ENCODE assay signal across 20 cellular contexts in the genomic region with DNA sequence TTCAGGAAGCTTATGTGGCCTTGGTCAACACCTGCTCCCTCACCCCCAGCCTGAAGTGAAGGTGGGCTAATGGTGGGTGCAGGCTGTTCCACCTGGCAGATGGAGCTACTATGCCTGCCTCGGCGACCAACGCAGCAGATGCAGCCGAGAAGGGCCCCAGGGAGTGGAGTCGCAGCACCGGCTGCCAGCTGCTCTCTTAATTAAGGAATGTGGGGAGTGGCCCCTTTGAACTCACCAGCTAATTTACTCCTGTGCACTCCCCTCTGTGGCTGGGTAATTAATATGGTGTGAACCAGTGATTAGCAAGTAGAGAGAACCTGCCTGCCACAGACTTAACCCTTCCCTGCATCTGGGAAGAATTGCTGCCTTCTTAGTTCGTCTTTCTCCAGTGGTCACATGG. TPM values are rescaled to one million over a fixed set of nuclear protein-coding genes. Genes with fewer than 3 reads are reported as not detected.
DNase-seq lines count a peak whose midpoint lies in the region; ATAC-seq, FAIRE-seq and TF ChIP-seq lines count a peak whose summit lies in the region.
"Had no signal": no experiment of that assay in that cellular context is flagged by ENCODE, and none has a peak within 500 bp of the region (broad histone marks: within the 10 kb centered on the region; RNA-seq: fewer than 3 reads in every experiment).

No MANE protein-coding gene starts in this region.

- no peak for TF ChIP-seq POLR2A in upper lobe of left lung (IDR thresholded peaks at IDR 0.05)

- ATAC-seq in left lung: peak; percentile 50
- ATAC-seq in stimulated activated naive CD8-positive, alpha-beta T cell treated with anti-CD3 and anti-CD28 coated beads, Interleukin-15, Interleukin-2, amounts not matched to agents 100 U/mL and 50 U/mL, for 24 hours: no peak
- no peak for ATAC-seq in upper lobe of left lung (ENCODE audit: low FRiP score in 2 of 2)
- ATAC-seq: gastroesophageal sphincter, PC-3 had no signal

- FAIRE-seq in urothelium cell line (lab: Jason Lieb, UNC): no peak
- FAIRE-seq: endothelial cell of umbilical vein, H1 had no signal

- no peaks in the 10 kb centered on the region for H3K9me3 ChIP-seq in left lung
- no peaks in the 10 kb centered on the region for H3K9me3 ChIP-seq in upper lobe of left lung
- H3K9me3 ChIP-seq in SJCRH30 (replicated peaks): no peaks in the 10 kb centered on the region
- H3K9me3 ChIP-seq: gastroesophageal sphincter, sigmoid colon had no signal

- TF ChIP-seq EP300 in upper lobe of left lung (IDR thresholded peaks at IDR 0.05): no peak

- H3K4me3 ChIP-seq in left lung (no peak overlapping the region), upper lobe of left lung (no peak overlapping the region), SJCRH30 (no peak overlapping the region)
- H3K4me3 ChIP-seq: gastroesophageal sphincter, sigmoid colon had no signal

- intact Hi-C loops in left lung (cut with DNase I): no loop called here

- TF ChIP-seq CTCF in left lung (IDR thresholded peaks at IDR 0.05): no peak
- TF ChIP-seq CTCF in upper lobe of left lung (IDR thresholded peaks at IDR 0.05): no peak

- H3K27ac ChIP-seq in left lung (no peak overlapping the region), upper lobe of left lung (no peak overlapping the region), SJCRH30 (no peak overlapping the region)
- H3K27ac ChIP-seq: gastroesophageal sphincter, sigmoid colon had no signal

- WGBS in upper lobe of left lung, 2 donors: 19 to 31% methylated on average over 7 of the region's 7 CpGs

- peak; percentile 93 for DNase-seq in D341Med (ENCODE audit: low spot score)
- DNase-seq in NCI-H1417 (lab: John Stamatoyannopoulos, UW): peak; percentile 72 to 97 (median 80)
- peak; percentile 98 for DNase-seq in NCI-H82 (lab: John Stamatoyannopoulos, UW)
- DNase-seq in left lung: no peak
- no peak for DNase-seq in stimulated activated naive CD8-positive, alpha-beta T cell treated with anti-CD3 and anti-CD28 coated beads, Interleukin-15, Interleukin-2, amounts not matched to agents 100 U/mL and 50 U/mL, for 24 hours
- DNase-seq in upper lobe of left lung: no peak
- no peak for DNase-seq in urothelium cell line (ENCODE audit: low spot score)
- no peak for DNase-seq in SJCRH30
- DNase-seq: activated CD4-positive, alpha-beta memory T cell treated with anti-CD3 and anti-CD28 coated beads, Interleukin-2, amount 10 ng/mL, durations not matched to agents 7 days and 5 days; Calu3; KBM-7; occipital lobe; PC-3; sigmoid colon; stimulated activated CD4-positive, alpha-beta T cell treated with anti-CD3 and anti-CD28 coated beads, Interleukin-4, amount 100 ng/mL, for 4 hours; trophoblast cell had no signal

- H3K27me3 ChIP-seq in left lung (no peaks in the 10 kb centered on the region), upper lobe of left lung (no peaks in the 10 kb centered on the region), SJCRH30 (no peaks in the 10 kb centered on the region; the same call in 1 of the 2 replicates)

- peaks cover 0 to 46% of the 10 kb centered on the region in 2 donors for H3K4me1 ChIP-seq in left lung
- peaks cover 3 to 29% (median 16%) of the 10 kb centered on the region in 4 donors for H3K4me1 ChIP-seq in upper lobe of left lung
- no peaks in the 10 kb centered on the region for H3K4me1 ChIP-seq in SJCRH30
- H3K4me1 ChIP-seq: gastroesophageal sphincter, sigmoid colon had no signal

- H3K36me3 ChIP-seq in left lung: no peaks in the 10 kb centered on the region
- H3K36me3 ChIP-seq in upper lobe of left lung: no peaks in the 10 kb centered on the region
- no peaks in the 10 kb centered on the region for H3K36me3 ChIP-seq in SJCRH30
- H3K36me3 ChIP-seq: gastroesophageal sphincter, sigmoid colon had no signal

RNA-seq across cellular contexts. Expression of gene SLAMF8, which starts 3.3 kb away (rescaled TPM):
- total RNA-seq in left lung (10 to 100 TPM; 15.2 to 41.3 TPM), upper lobe of left lung (10 to 100 TPM in 5 of 6 donors, 1 to 10 TPM in 1; 4.1 to 50.3 (median 27.6) TPM)
- 0.05 TPM in 1 of 2 replicates, not detected in the other for total RNA-seq in SJCRH30 (2014; rRNA removed; shearing (Covaris generic))
- total RNA-seq: Calu3, cerebellum, endothelial cell of umbilical vein, H1, occipital lobe, PC-3 had no signal

RNA-seq across cellular contexts. Expression of gene FCRL6, which starts 21.2 kb away (rescaled TPM):
- 1 to 10 TPM in 1 of 2 donors, under 1 TPM in 1; 0.73 to 2.2 TPM for total RNA-seq in left lung
- total RNA-seq in upper lobe of left lung: 1 to 10 TPM; 1.8 to 5.2 (median 3.0) TPM
- total RNA-seq in SJCRH30 (2014; rRNA removed; shearing (Covaris generic)): not detected in 2 replicates
- total RNA-seq: activated CD4-positive, alpha-beta memory T cell treated with anti-CD3 and anti-CD28 coated beads, Interleukin-2, amount 10 ng/mL, durations not matched to agents 7 days and 5 days; Calu3; cerebellum; endothelial cell of umbilical vein; H1; occipital lobe; PC-3; sigmoid colon had no signal

RNA-seq across cellular contexts. Expression of gene VSIG8, which starts 39.1 kb away (rescaled TPM):
- total RNA-seq in left lung (not detected), upper lobe of left lung (under 1 TPM in 1 of 6 donors, not detected in 5; 0.34 TPM)
- not detected in 2 replicates for total RNA-seq in SJCRH30 (2014; rRNA removed; shearing (Covaris generic))
- total RNA-seq: activated CD4-positive, alpha-beta memory T cell treated with anti-CD3 and anti-CD28 coated beads, Interleukin-2, amount 10 ng/mL, durations not matched to agents 7 days and 5 days; Calu3; endothelial cell of umbilical vein; gastroesophageal sphincter; H1; occipital lobe; sigmoid colon had no signal

RNA-seq across cellular contexts. Expression of gene DUSP23, which starts 42.6 kb away (rescaled TPM):
- total RNA-seq in left lung (10 to 100 TPM; 49.5 to 56.4 TPM), upper lobe of left lung (10 to 100 TPM; 59.1 to 96.8 (median 79.9) TPM)
- total RNA-seq in SJCRH30 (2014; rRNA removed; shearing (Covaris generic)): not detected in 2 replicates

Comparison
In these comparisons a context has a peak if more than half of its experiments do, and no peak if none do; other contexts are left out.
1. DNase-seq: peak in D341Med (single experiment), NCI-H1417 (3 of 3) and NCI-H82 (single experiment); none in left lung (0 of 2), stimulated activated naive CD8-positive, alpha-beta T cell treated with anti-CD3 and anti-CD28 coated beads, Interleukin-15, Interleukin-2, amounts not matched to agents 100 U/mL and 50 U/mL, for 24 hours (single experiment), upper lobe of left lung (0 of 2), urothelium cell line (single experiment) and SJCRH30 (0 of 2).